Comparison of ENCODE assay signal across 8 cellular contexts in genomic region chr1:61080408-61081134, GRCh38. TPM values are rescaled to one million over a fixed set of nuclear protein-coding genes. Genes with fewer than 3 reads are reported as not detected.
DNase-seq lines count a peak whose midpoint lies in the region; ATAC-seq lines count a peak whose summit lies in the region.

No MANE protein-coding gene starts in this region.

- no peak overlapping the region for H3K27ac Mint-ChIP-seq in T-helper 1 cell treated with Interleukin-12 subunit alpha and Interleukin-12 subunit beta and Interleukin-4 antibody, amounts not matched to agents 30 μg/mL and 1 μg/mL, for 36 hours
- H3K27ac Mint-ChIP-seq in activated CD4-positive, alpha-beta memory T cell treated with anti-CD3 and anti-CD28 coated beads for 36 hours: peak overlapping the region; percentile 13

- no peak for ATAC-seq in HG03108 (IDR thresholded peaks at IDR 0.05; ENCODE audit: unreplicated experiment)

- DNase-seq in T-helper 1 cell: no peak
- DNase-seq in activated CD4-positive, alpha-beta memory T cell treated with anti-CD3 and anti-CD28 coated beads for 36 hours: no peak
- peak in 5 of 49 donors; percentile 10 to 41 (median 16) for DNase-seq in substantia nigra (lab: John Stamatoyannopoulos, UW)
- no peak for DNase-seq in GM19238 (ENCODE audit: insufficient read length, low spot score)
- DNase-seq in NCI-H446 (lab: John Stamatoyannopoulos, UW): no peak

- peaks cover 38% of the 10 kb centered on the region for H3K4me1 ChIP-seq in iPS-18a (ENCODE audit: control insufficient read depth, low read depth, low read length)

- H3K27me3 ChIP-seq in iPS-18a (ENCODE audit: control insufficient read depth, insufficient read depth, low read length): peaks cover 88% of the 10 kb centered on the region

- no peaks in the 10 kb centered on the region for H3K9me3 ChIP-seq in iPS-18a (ENCODE audit: control insufficient read depth, low read depth, low read length)

- peaks cover 7% of the 10 kb centered on the region for H3K36me3 Mint-ChIP-seq in T-helper 1 cell treated with Interleukin-12 subunit alpha and Interleukin-12 subunit beta and Interleukin-4 antibody, amounts not matched to agents 30 μg/mL and 1 μg/mL, for 36 hours (ENCODE audit: low read depth)
- H3K36me3 Mint-ChIP-seq in activated CD4-positive, alpha-beta memory T cell treated with anti-CD3 and anti-CD28 coated beads for 36 hours: peaks cover 5% of the 10 kb centered on the region

- peaks cover 72% of the 10 kb centered on the region for H3K27me3 Mint-ChIP-seq in T-helper 1 cell treated with Interleukin-12 subunit alpha and Interleukin-12 subunit beta and Interleukin-4 antibody, amounts not matched to agents 30 μg/mL and 1 μg/mL, for 36 hours (ENCODE audit: low read depth)
- peaks cover 5% of the 10 kb centered on the region for H3K27me3 Mint-ChIP-seq in activated CD4-positive, alpha-beta memory T cell treated with anti-CD3 and anti-CD28 coated beads for 36 hours

- CTCF ChIA-PET in activated CD4-positive, alpha-beta memory T cell treated with anti-CD3 and anti-CD28 coated beads for 36 hours (lab: Charles Lee): interaction anchor here (1.5 to 4.3 kb wide), 3 partner anchors 31 to 191 kb away, joined by 4 to 64 read pairs (median 15); no protein-coding TSS in a partner anchor

- peak overlapping the region; percentile 9 for H3K4me3 Mint-ChIP-seq in T-helper 1 cell treated with Interleukin-12 subunit alpha and Interleukin-12 subunit beta and Interleukin-4 antibody, amounts not matched to agents 30 μg/mL and 1 μg/mL, for 36 hours
- H3K4me3 Mint-ChIP-seq in activated CD4-positive, alpha-beta memory T cell treated with anti-CD3 and anti-CD28 coated beads for 36 hours: peak overlapping the region; percentile 46

- H3K9ac ChIP-seq in iPS-18a (ENCODE audit: low read length): no peak overlapping the region

- H3K9me3 Mint-ChIP-seq in T-helper 1 cell treated with Interleukin-12 subunit alpha and Interleukin-12 subunit beta and Interleukin-4 antibody, amounts not matched to agents 30 μg/mL and 1 μg/mL, for 36 hours: no peaks in the 10 kb centered on the region
- H3K9me3 Mint-ChIP-seq in activated CD4-positive, alpha-beta memory T cell treated with anti-CD3 and anti-CD28 coated beads for 36 hours: no peaks in the 10 kb centered on the region

- intact Hi-C loops in activated CD4-positive, alpha-beta memory T cell treated with anti-CD3 and anti-CD28 coated beads for 36 hours (cut with micrococcal nuclease): loop anchor here (1.0 to 10.0 kb wide), 4 partner anchors 238 to 1266 kb away; partner anchors contain the start of gene HOOK1

- POLR2A ChIA-PET in activated CD4-positive, alpha-beta memory T cell treated with anti-CD3 and anti-CD28 coated beads for 36 hours (lab: Charles Lee): interaction anchor here (1.2 to 2.2 kb wide), 5 partner anchors 102 to 238 kb away, joined by 3 to 16 read pairs (median 6); no protein-coding TSS in a partner anchor

- H3K36me3 ChIP-seq in iPS-18a (ENCODE audit: control insufficient read depth, low read depth, low read length): no peaks in the 10 kb centered on the region

- H3K4me3 ChIP-seq in iPS-18a (ENCODE audit: low read length): peak overlapping the region; percentile 54

- H3K27ac ChIP-seq in iPS-18a (ENCODE audit: low read length) (no peak overlapping the region), substantia nigra (ENCODE audit: low read depth, low read length, poor library complexity, severe bottlenecking) (peak overlapping the region; percentile 86)

- H3K4me1 Mint-ChIP-seq in T-helper 1 cell treated with Interleukin-12 subunit alpha and Interleukin-12 subunit beta and Interleukin-4 antibody, amounts not matched to agents 30 μg/mL and 1 μg/mL, for 36 hours (ENCODE audit: low read depth): peaks cover 38% of the 10 kb centered on the region
- H3K4me1 Mint-ChIP-seq in activated CD4-positive, alpha-beta memory T cell treated with anti-CD3 and anti-CD28 coated beads for 36 hours (ENCODE audit: low read depth): peaks cover 56% of the 10 kb centered on the region

RNA-seq across cellular contexts. Expression of gene NFIA, which starts 1.8 kb away (rescaled TPM):
- total RNA-seq in activated CD4-positive, alpha-beta memory T cell treated with anti-CD3 and anti-CD28 coated beads for 36 hours: 1 to 10 TPM; 5.3 to 7.1 TPM
